ENCODE assay signal across 8 cellular contexts in the genomic region with DNA sequence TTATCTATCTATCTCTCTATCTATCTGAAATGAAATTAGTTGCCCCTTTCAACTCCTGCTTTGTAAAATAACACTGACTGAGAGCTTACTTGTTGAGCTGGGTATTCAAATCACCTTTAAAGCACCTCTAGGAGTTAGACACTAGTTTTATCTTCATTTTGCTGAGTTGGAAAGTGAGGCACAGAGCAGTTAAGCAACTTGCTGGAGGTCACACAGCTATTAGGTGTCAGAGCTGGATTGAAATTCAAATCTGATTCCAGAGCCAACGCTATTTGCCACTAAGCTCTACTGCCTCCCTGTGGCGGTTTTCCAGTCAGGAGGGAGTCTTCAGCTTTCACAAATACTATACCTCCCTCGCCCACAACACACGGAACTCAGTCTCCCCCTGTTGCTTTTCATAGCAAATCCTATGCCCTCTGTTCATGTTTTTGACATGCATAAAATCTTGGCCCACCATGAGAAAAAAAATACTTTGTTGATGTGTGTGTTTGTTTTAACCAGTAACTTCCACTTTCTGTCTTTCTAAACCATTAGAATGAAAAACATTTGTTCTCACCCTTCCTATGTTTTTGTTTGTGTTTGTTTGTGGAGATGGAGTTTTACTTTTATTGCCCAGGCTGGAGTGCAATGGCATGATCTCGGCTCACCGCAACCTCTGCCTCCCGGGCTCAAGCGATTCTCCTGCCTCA.
A peak's percentile ranks its signal among the peaks of the same experiment; 100 is the strongest.
DNase-seq lines count a peak whose midpoint lies in the region; ATAC-seq, FAIRE-seq and TF ChIP-seq lines count a peak whose summit lies in the region.

No MANE protein-coding gene starts in this region.

- no peak for DNase-seq in D721Med (ENCODE audit: insufficient read length, low spot score)
- peak; percentile 24 to 51 for DNase-seq in activated CD4-positive, alpha-beta T cell treated with anti-CD3 and anti-CD28 coated beads for 4 hours
- DNase-seq in effector memory CD4-positive, alpha-beta T cell, result peak in 2 of 3 donors; percentile 3 to 9
- DNase-seq in osteocyte (ENCODE audit: extremely low spot score, unreplicated experiment), result no peak
- DNase-seq in T1000 (lab: John Stamatoyannopoulos, UW), result no peak
- no peak for DNase-seq in NCI-H2081 treated with DMSO at 0.1 percent for 48 hours (lab: John Stamatoyannopoulos, UW)

- no peak overlapping the region for H3K27ac Mint-ChIP-seq in osteocyte (ENCODE audit: unreplicated experiment)

- H3K36me3 ChIP-seq in effector memory CD4-positive, alpha-beta T cell (ENCODE audit: control insufficient read depth, insufficient read depth, low read length), result no peaks in the 10 kb centered on the region

- H3K27me3 ChIP-seq in effector memory CD4-positive, alpha-beta T cell (replicated peaks; ENCODE audit: control insufficient read depth, insufficient read depth, low read length, poor library complexity, severe bottlenecking), result no peaks in the 10 kb centered on the region

- H3K27me3 Mint-ChIP-seq in osteocyte (ENCODE audit: unreplicated experiment), result no peaks in the 10 kb centered on the region

- no peaks in the 10 kb centered on the region for H3K4me1 ChIP-seq in effector memory CD4-positive, alpha-beta T cell (ENCODE audit: control insufficient read depth, insufficient read depth, low read length, poor library complexity, severe bottlenecking)

- no peaks in the 10 kb centered on the region for H3K36me3 Mint-ChIP-seq in osteocyte (ENCODE audit: unreplicated experiment)

- no peak for ATAC-seq in GM19328 (IDR thresholded peaks at IDR 0.05; ENCODE audit: unreplicated experiment)

- H3K4me1 Mint-ChIP-seq in osteocyte (ENCODE audit: unreplicated experiment), result peaks cover 49% of the 10 kb centered on the region

- TF ChIP-seq CTCF in D721Med (IDR thresholded peaks at IDR 0.05; ENCODE audit: insufficient read depth, missing control alignments) (peak; percentile 47), LNCAP (IDR thresholded peaks at IDR 0.05) (peak; percentile 56; the same call in 1 of the 2 replicates), osteocyte (IDR thresholded peaks at IDR 0.05) (peak; percentile 67)

- no peaks in the 10 kb centered on the region for H3K9me3 ChIP-seq in effector memory CD4-positive, alpha-beta T cell (ENCODE audit: control insufficient read depth, low read length)

- no peak overlapping the region for H3K4me3 Mint-ChIP-seq in osteocyte (ENCODE audit: unreplicated experiment)

- FAIRE-seq in D721Med (lab: Jason Lieb, UNC), result no peak

- no peak overlapping the region for H3K27ac ChIP-seq in effector memory CD4-positive, alpha-beta T cell (ENCODE audit: insufficient read depth, low read length, poor library complexity, severe bottlenecking)

- H3K9me3 Mint-ChIP-seq in osteocyte (ENCODE audit: unreplicated experiment), result no peaks in the 10 kb centered on the region

- no peak overlapping the region for H3K4me3 ChIP-seq in effector memory CD4-positive, alpha-beta T cell (ENCODE audit: insufficient read depth, low read depth, low read length, poor library complexity, severe bottlenecking)

Comparison
In these comparisons a context has a peak if more than half of its experiments do, and no peak if none do; other contexts are left out.
1. DNase-seq: peak in activated CD4-positive, alpha-beta T cell treated with anti-CD3 and anti-CD28 coated beads for 4 hours (2 of 2) and effector memory CD4-positive, alpha-beta T cell (2 of 3); none in D721Med (single experiment), osteocyte (single experiment), T1000 (single experiment) and NCI-H2081 treated with DMSO at 0.1 percent for 48 hours (single experiment).
2. Peak in every context shown above with its lines, with median percentiles within 50 percentile points of each other: CTCF ChIP-seq.